Comparison of ENCODE assay signal across 8 cellular contexts in the genomic region with DNA sequence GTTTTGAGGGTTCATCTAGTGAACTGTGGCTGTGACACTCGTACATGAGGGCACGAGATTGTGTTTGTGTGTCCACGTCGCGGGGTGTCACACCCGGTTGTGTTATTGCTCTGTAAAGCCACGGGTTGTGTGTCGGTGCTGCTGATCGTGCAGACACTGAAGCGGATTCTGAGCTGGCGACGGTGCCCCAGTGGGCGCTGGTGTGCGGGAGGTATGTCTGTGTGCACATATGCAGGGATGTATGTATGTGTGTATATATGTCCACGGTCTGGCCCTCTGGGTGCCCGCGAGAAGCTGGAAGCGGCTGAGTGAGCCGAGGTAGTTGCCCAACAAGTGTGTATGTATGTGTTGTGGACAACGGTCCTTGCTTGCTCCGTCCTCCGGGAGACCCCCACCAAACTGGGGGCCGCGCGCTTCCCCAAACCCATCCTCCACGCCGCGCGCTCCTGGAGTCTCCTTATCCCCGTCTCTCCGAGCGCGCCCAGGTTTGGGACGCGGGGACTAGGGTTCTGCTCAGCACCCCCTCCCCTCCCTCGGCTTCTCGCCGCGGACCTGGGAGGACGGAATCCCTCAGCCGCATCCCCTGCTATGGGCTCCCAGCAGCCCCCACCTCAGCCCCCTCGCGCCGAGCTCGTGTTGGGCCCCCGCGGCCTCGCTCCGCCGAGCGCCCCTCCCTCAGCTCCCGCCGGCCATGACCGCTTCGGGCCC. TPM values are rescaled to one million over a fixed set of nuclear protein-coding genes. Genes with fewer than 3 reads are reported as not detected.
DNase-seq lines count a peak whose midpoint lies in the region; ATAC-seq and TF ChIP-seq lines count a peak whose summit lies in the region.

No MANE protein-coding gene starts in this region.

- intact Hi-C loops in tibial artery (cut with DNase I; ENCODE audit: low total_unique reads): loop anchor here (2.0 to 10.0 kb wide), 3 partner anchors 35 to 177 kb away; no protein-coding TSS in a partner anchor

- ATAC-seq in GM19397 (IDR thresholded peaks at IDR 0.05; ENCODE audit: unreplicated experiment) (no peak), GM21717 (IDR thresholded peaks at IDR 0.05; ENCODE audit: unreplicated experiment) (no peak), GM18861 (IDR thresholded peaks at IDR 0.05; ENCODE audit: unreplicated experiment) (no peak)

- no peak overlapping the region for H4K8ac ChIP-seq in mesendoderm (ENCODE audit: low read depth, low read length)

- H3K27ac ChIP-seq in mesendoderm (ENCODE audit: low read depth, low read length) (peak overlapping the region; percentile 19), tibial artery (peak overlapping the region; percentile 74 to 76)

- H2BK5ac ChIP-seq in mesendoderm (ENCODE audit: low read length): no peak overlapping the region

- H3K4ac ChIP-seq in mesendoderm (ENCODE audit: low read depth, low read length): peak overlapping the region; percentile 40

- peak overlapping the region; percentile 75 for H3K56ac ChIP-seq in mesendoderm (ENCODE audit: low read length)

- H2BK120ac ChIP-seq in mesendoderm (ENCODE audit: low read depth, low read length): peak overlapping the region; percentile 2

- H3K9ac ChIP-seq in ES-I3 (ENCODE audit: low read depth, low read length) (peak overlapping the region; percentile 70), mesendoderm (ENCODE audit: low read length) (peak overlapping the region; percentile 92)

- H3K27me3 ChIP-seq in mesendoderm (ENCODE audit: insufficient read depth, low read length, poor library complexity): no peaks in the 10 kb centered on the region
- peaks cover 0 to 51% of the 10 kb centered on the region in 2 donors for H3K27me3 ChIP-seq in tibial artery

- no peaks in the 10 kb centered on the region for H3K36me3 ChIP-seq in ES-I3 (ENCODE audit: insufficient read depth, low read length)
- no peaks in the 10 kb centered on the region for H3K36me3 ChIP-seq in mesendoderm (ENCODE audit: control insufficient read depth, insufficient read depth, low read length)
- no peaks in the 10 kb centered on the region for H3K36me3 ChIP-seq in tibial artery

- peaks cover 6% of the 10 kb centered on the region for H3K79me1 ChIP-seq in mesendoderm (ENCODE audit: low read length)

- peak overlapping the region; percentile 23 for H3K4me3 ChIP-seq in mesendoderm (ENCODE audit: low read length)
- H3K4me3 ChIP-seq in tibial artery: peak overlapping the region; percentile 68 to 82

- no peak overlapping the region for H2BK15ac ChIP-seq in mesendoderm (replicated peaks; ENCODE audit: low read depth)

- H2AK5ac ChIP-seq in mesendoderm (ENCODE audit: low read length): peak overlapping the region; percentile 24

- no peaks in the 10 kb centered on the region for H3K9me3 ChIP-seq in ES-I3 (ENCODE audit: control insufficient read depth, insufficient read depth, low read length)
- H3K9me3 ChIP-seq in tibial artery: no peaks in the 10 kb centered on the region

- DNase-seq in RPMI8226 (peak; percentile 48), cerebellum (ENCODE audit: low spot score) (peak; percentile 19), mesendoderm (peak; percentile 50), tibial artery (peak in 1 of 2 donors; percentile 66)

- H4K5ac ChIP-seq in mesendoderm (ENCODE audit: low read length): no peak overlapping the region

- H3K18ac ChIP-seq in mesendoderm (ENCODE audit: low read length): peak overlapping the region; percentile 81

- H3K4me2 ChIP-seq in mesendoderm (ENCODE audit: low read length): peak overlapping the region; percentile 99

- H3K4me1 ChIP-seq in ES-I3 (ENCODE audit: insufficient read depth, low read length) (peaks cover 51% of the 10 kb centered on the region), mesendoderm (ENCODE audit: control insufficient read depth, low read depth, low read length) (peaks cover 27% of the 10 kb centered on the region), tibial artery (peaks cover 0 to 52% (median 37%) of the 10 kb centered on the region in 4 donors)

- WGBS in mesendoderm (ENCODE audit: extremely low coverage, insufficient coverage, low lambda C conversion rate): no CpG with 5 or more reads among the region's 55 CpGs

- H3K79me2 ChIP-seq in mesendoderm (ENCODE audit: control insufficient read depth, insufficient read depth, low read length): peaks cover 25% of the 10 kb centered on the region

- H3K23ac ChIP-seq in mesendoderm (ENCODE audit: low read length): peak overlapping the region; percentile 83

- TF ChIP-seq CTCF in tibial artery (IDR thresholded peaks at IDR 0.05): no peak

RNA-seq across cellular contexts. Expression of a gene that starts 0.6 kb away (rescaled TPM):
- total RNA-seq in cerebellum: 27.4 TPM
- 11.8 TPM for polyA plus RNA-seq in mesendoderm (2013, experiment 1 of 2)
- 12.2 TPM for polyA plus RNA-seq in mesendoderm (2013, experiment 2 of 2)

RNA-seq across cellular contexts. Expression of a gene that starts 46.0 kb away (rescaled TPM):
- 50.6 TPM for total RNA-seq in cerebellum
- 29.3 TPM for polyA plus RNA-seq in mesendoderm (2013, experiment 1 of 2)
- 30.5 TPM for polyA plus RNA-seq in mesendoderm (2013, experiment 2 of 2)
